Comparison of ENCODE assay signal across 1 cellular context in genomic region chr11:96014234-96014633, GRCh38.
TF ChIP-seq lines count a peak whose summit lies in the region.

No MANE protein-coding gene starts in this region.

TF ChIP-seq in HepG2, 621 proteins besides CTCF, POLR2A, EP300 and RAD21 (continued from another document):
- TF ChIP-seq HNF1A (IDR thresholded peaks at IDR 0.05; ENCODE audit: low read depth): peak; percentile 71; the same call in 1 of the 2 replicates
- peak; percentile 48; the same call in 1 of the 2 replicates for TF ChIP-seq HNF1A (CRISPR knock-in tag; IDR thresholded peaks at IDR 0.05; ENCODE audit: borderline replicate concordance)
- TF ChIP-seq TBX2 (CRISPR knock-in tag; IDR thresholded peaks at IDR 0.05; ENCODE audit: borderline replicate concordance): peak; percentile 85
- TF ChIP-seq THAP7 (CRISPR knock-in tag; IDR thresholded peaks at IDR 0.05): no peak
- TF ChIP-seq FOXJ3 (CRISPR knock-in tag; IDR thresholded peaks at IDR 0.05; ENCODE audit: borderline replicate concordance): peak; percentile 67; the same call in 1 of the 2 replicates
- no peak for TF ChIP-seq FOXP1 (IDR thresholded peaks at IDR 0.05)
- peak; percentile 82 for TF ChIP-seq FOXP1 (CRISPR knock-in tag; IDR thresholded peaks at IDR 0.05)
- TF ChIP-seq ZNF703 (CRISPR knock-in tag; IDR thresholded peaks at IDR 0.05; ENCODE audit: borderline replicate concordance): no peak
- TF ChIP-seq SMYD3 (CRISPR knock-in tag; IDR thresholded peaks at IDR 0.05): no peak
- TF ChIP-seq ZNF879 (CRISPR knock-in tag; IDR thresholded peaks at IDR 0.05): no peak
- peak; percentile 61; the same call in 1 of the 2 replicates for TF ChIP-seq NR2C2 (CRISPR knock-in tag; IDR thresholded peaks at IDR 0.05; ENCODE audit: borderline replicate concordance)
- 0 out of 2 replicates have a peak, but pooled peaks have one; percentile 62 for TF ChIP-seq SMAD3 (CRISPR knock-in tag; IDR thresholded peaks at IDR 0.05)
- TF ChIP-seq ZNF580 (CRISPR knock-in tag; IDR thresholded peaks at IDR 0.05; ENCODE audit: borderline replicate concordance, low read depth): no peak
- no peak for TF ChIP-seq SYNCRIP (IDR thresholded peaks at IDR 0.05; ENCODE audit: insufficient read depth, low read depth, low read length)
- peak; percentile 58 for TF ChIP-seq TEAD3 (CRISPR knock-in tag; optimal IDR thresholded peaks at IDR 0.05; ENCODE audit: borderline replicate concordance)
- TF ChIP-seq ZNF770 (CRISPR knock-in tag; IDR thresholded peaks at IDR 0.05): no peak
- TF ChIP-seq NR3C1 (CRISPR knock-in tag; IDR thresholded peaks at IDR 0.05): no peak
- TF ChIP-seq ZFAT (CRISPR knock-in tag; conservative IDR thresholded peaks at IDR 0.05): no peak
- TF ChIP-seq ATF1 (CRISPR knock-in tag; IDR thresholded peaks at IDR 0.05): 0 out of 2 replicates have a peak, but pooled peaks have one; percentile 42
- TF ChIP-seq ZNF792 (CRISPR knock-in tag; IDR thresholded peaks at IDR 0.05): peak; percentile 12; the same call in 1 of the 2 replicates
- TF ChIP-seq KIAA2018 (CRISPR knock-in tag; IDR thresholded peaks at IDR 0.05; ENCODE audit: borderline replicate concordance): no peak
- TF ChIP-seq KLF11 (CRISPR knock-in tag; IDR thresholded peaks at IDR 0.05): no peak
- no peak for TF ChIP-seq CBX2 (IDR thresholded peaks at IDR 0.05; ENCODE audit: low read depth, low read length)
- no peak for TF ChIP-seq CBX2 (CRISPR knock-in tag; IDR thresholded peaks at IDR 0.05; ENCODE audit: low read depth)
- TF ChIP-seq TFDP1 (CRISPR knock-in tag; IDR thresholded peaks at IDR 0.05; ENCODE audit: borderline replicate concordance): 0 out of 2 replicates have a peak, but pooled peaks have one; percentile 35
- TF ChIP-seq GZF1 (CRISPR knock-in tag; IDR thresholded peaks at IDR 0.05): no peak
- no peak for TF ChIP-seq CBX5 (CRISPR knock-in tag; IDR thresholded peaks at IDR 0.05; ENCODE audit: borderline replicate concordance)
- TF ChIP-seq CHD4 (IDR thresholded peaks at IDR 0.05; ENCODE audit: borderline replicate concordance, low read length): peak; percentile 17
- TF ChIP-seq RERE (CRISPR knock-in tag; IDR thresholded peaks at IDR 0.05; ENCODE audit: low read depth): 0 out of 2 replicates have a peak, but pooled peaks have one; percentile 60
